ENCODE assay signal across 9 cellular contexts in the genomic region with DNA sequence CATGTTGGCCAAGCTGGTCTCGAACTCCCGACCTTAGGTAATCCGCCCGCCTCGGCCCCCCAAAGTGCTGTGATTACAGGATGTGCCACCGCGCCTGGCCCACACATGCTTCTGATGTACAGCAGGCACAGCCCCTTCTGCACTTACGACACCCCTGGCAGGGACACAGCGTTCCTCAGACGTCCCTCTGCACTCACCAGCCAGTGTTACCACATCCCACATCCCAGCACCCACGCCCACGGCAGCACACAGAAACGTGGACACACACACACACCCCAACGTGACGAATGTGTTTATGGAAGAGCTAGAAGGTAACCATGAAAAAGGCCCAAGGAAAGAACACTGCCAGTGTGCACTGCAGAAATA. TPM values are rescaled to one million over a fixed set of nuclear protein-coding genes. Genes with fewer than 3 reads are reported as not detected.
DNase-seq lines count a peak whose midpoint lies in the region; ATAC-seq, FAIRE-seq and TF ChIP-seq lines count a peak whose summit lies in the region.
"Had no signal": no experiment of that assay in that cellular context is flagged by ENCODE, and none has a peak within 500 bp of the region (broad histone marks: within the 10 kb centered on the region; RNA-seq: fewer than 3 reads in every experiment).

No MANE protein-coding gene starts in this region.

- peak in 5 of 7 experiments; percentile 16 to 60 (median 21) for DNase-seq in CD8-positive, alpha-beta T cell
- DNase-seq in Peyer's patch (peak in 2 of 3 donors; percentile 20 to 53), esophagus muscularis mucosa (ENCODE audit: extremely low spot score) (no peak), pancreas (peak in 1 of 6 donors; percentile 27), COLO668 (lab: John Stamatoyannopoulos, UW; ENCODE audit: unreplicated experiment) (no peak), dermis blood vessel endothelial cell (no peak), iPS-NIHi11 (ENCODE audit: low spot score) (no peak)

- no peaks in the 10 kb centered on the region for H3K27me3 ChIP-seq in CD8-positive, alpha-beta T cell (ENCODE audit: insufficient read depth, low read length)
- no peaks in the 10 kb centered on the region for H3K27me3 ChIP-seq in Peyer's patch
- no peaks in the 10 kb centered on the region for H3K27me3 ChIP-seq in esophagus muscularis mucosa
- no peaks in the 10 kb centered on the region for H3K27me3 ChIP-seq in pancreas

- TF ChIP-seq POLR2A in Peyer's patch (IDR thresholded peaks at IDR 0.05) (no peak), esophagus muscularis mucosa (IDR thresholded peaks at IDR 0.05; ENCODE audit: low read depth) (no peak)

- peak; percentile 30 for ATAC-seq in CD8-positive, alpha-beta T cell
- ATAC-seq in pancreas (peak in 3 of 4 donors; percentile 6 to 24 (median 10)), GM21390 (IDR thresholded peaks at IDR 0.05; ENCODE audit: unreplicated experiment) (no peak)

- 64% methylated on average over 9 of the region's 15 CpGs for WGBS in esophagus muscularis mucosa
- 74% methylated on average over 13 to 15 of the region's 15 CpGs for WGBS in pancreas, 2 donors

- no peaks in the 10 kb centered on the region for H3K36me3 ChIP-seq in CD8-positive, alpha-beta T cell (ENCODE audit: insufficient read depth, low read length)
- H3K36me3 ChIP-seq in Peyer's patch (no peaks in the 10 kb centered on the region), esophagus muscularis mucosa (no peaks in the 10 kb centered on the region), pancreas (no peaks in the 10 kb centered on the region)

- peak overlapping the region; percentile 95 for H3K27ac Mint-ChIP-seq in CD8-positive, alpha-beta T cell

- TF ChIP-seq EP300 in esophagus muscularis mucosa (IDR thresholded peaks at IDR 0.05), result no peak

- H3K4me3 Mint-ChIP-seq in CD8-positive, alpha-beta T cell, result peak overlapping the region; percentile 91

- no peaks in the 10 kb centered on the region for H3K9me3 ChIP-seq in CD8-positive, alpha-beta T cell (ENCODE audit: low read length)
- H3K9me3 ChIP-seq in Peyer's patch (no peaks in the 10 kb centered on the region), esophagus muscularis mucosa (no peaks in the 10 kb centered on the region), pancreas (no peaks in the 10 kb centered on the region)

- H3K9me3 Mint-ChIP-seq in CD8-positive, alpha-beta T cell, result no peaks in the 10 kb centered on the region

- CTCF ChIA-PET in CD8-positive, alpha-beta T cell (lab: Charles Lee), result interaction anchor here (0.7 to 1.3 kb wide), 4 partner anchors 16 to 268 kb away, joined by 3 to 4 read pairs (median 3); no protein-coding TSS in a partner anchor

- peaks cover 18% of the 10 kb centered on the region for H3K4me1 Mint-ChIP-seq in CD8-positive, alpha-beta T cell (ENCODE audit: low read depth)

- no peak for TF ChIP-seq CTCF in CD8-positive, alpha-beta T cell (IDR thresholded peaks at IDR 0.05)
- TF ChIP-seq CTCF in Peyer's patch (IDR thresholded peaks at IDR 0.05) (no peak), esophagus muscularis mucosa (IDR thresholded peaks at IDR 0.05) (no peak), pancreas (IDR thresholded peaks at IDR 0.05) (no peak)

- H3K4me1 ChIP-seq in CD8-positive, alpha-beta T cell (ENCODE audit: insufficient read depth, low read length), result peaks cover 8% of the 10 kb centered on the region
- H3K4me1 ChIP-seq in Peyer's patch (peaks cover 0 to 20% (median 5%) of the 10 kb centered on the region in 4 donors), esophagus muscularis mucosa (peaks cover 9 to 19% (median 16%) of the 10 kb centered on the region in 4 donors), pancreas (peaks cover 0 to 5% (median 0%) of the 10 kb centered on the region in 3 donors)

- peak overlapping the region; percentile 88 for H3K4me3 ChIP-seq in CD8-positive, alpha-beta T cell (ENCODE audit: low read depth, low read length)
- H3K4me3 ChIP-seq in Peyer's patch (peak overlapping the region; percentile 66 to 81 (median 76)), esophagus muscularis mucosa (peak overlapping the region; percentile 74 to 99 (median 82)), pancreas (peak overlapping the region in 2 of 4 donors; percentile 70)

- POLR2A ChIA-PET in CD8-positive, alpha-beta T cell (lab: Charles Lee), result interaction anchor here (0.7 to 2.0 kb wide), 7 partner anchors 10 to 117 kb away, joined by 3 to 6 read pairs (median 4); partner anchors contain the start of genes ITPKA and TYRO3

- intact Hi-C loops in CD8-positive, alpha-beta T cell (cut with DNase I, micrococcal nuclease), result loop anchor here (1.0 to 10.0 kb wide), 12 partner anchors 13 to 730 kb away; partner anchors contain the start of genes GANC (in 2 of the 2), ITPKA (in 2 of the 2), TMEM87A (in 2 of the 2) and INO80 (in 1 of the 2)
- intact Hi-C loops in esophagus muscularis mucosa (cut with DNase I), result no loop called here
- intact Hi-C loops in pancreas (cut with DNase I), result no loop called here

- H3K27me3 Mint-ChIP-seq in CD8-positive, alpha-beta T cell (ENCODE audit: low read depth), result no peaks in the 10 kb centered on the region

- H3K36me3 Mint-ChIP-seq in CD8-positive, alpha-beta T cell, result peaks cover 5% of the 10 kb centered on the region

- peak overlapping the region; percentile 64 for H3K27ac ChIP-seq in CD8-positive, alpha-beta T cell (ENCODE audit: low read depth, low read length)
- peak overlapping the region; percentile 60 to 69 (median 62) for H3K27ac ChIP-seq in Peyer's patch
- H3K27ac ChIP-seq in esophagus muscularis mucosa (replicated peaks in 1 of 4), result peak overlapping the region; percentile 72 to 80 (median 76)
- no peak overlapping the region for H3K27ac ChIP-seq in pancreas

- no peak for FAIRE-seq in pancreas (lab: Jason Lieb, UNC)

RNA-seq across cellular contexts. Expression of gene RPAP1, which starts 0.6 kb away (rescaled TPM):
- total RNA-seq in CD8-positive, alpha-beta T cell, result 10 to 100 TPM; 13.6 to 16.0 TPM
- total RNA-seq in Peyer's patch (10 to 100 TPM; 29.4 to 82.5 (median 48.4) TPM), esophagus muscularis mucosa (10 to 100 TPM; 11.2 to 46.6 (median 28.0) TPM), pancreas (10 to 100 TPM; 11.2 to 24.1 (median 17.8) TPM), dermis blood vessel endothelial cell (35.9 and 68.0 TPM in 2 replicates)
- polyA plus RNA-seq in pancreas, result 10 to 100 TPM; 10.6 to 16.9 TPM

RNA-seq across cellular contexts. Expression of gene TYRO3, which starts 14.4 kb away (rescaled TPM):
- total RNA-seq in CD8-positive, alpha-beta T cell, result under 1 TPM; 0.24 to 0.78 TPM
- total RNA-seq in Peyer's patch, result 10 to 100 TPM in 1 of 4 donors, 1 to 10 TPM in 3; 2.8 to 16.2 (median 6.8) TPM
- total RNA-seq in esophagus muscularis mucosa, result 1 to 10 TPM; 4.6 to 8.7 (median 7.1) TPM
- 10 to 100 TPM in 4 of 6 donors, 1 to 10 TPM in 2; 8.5 to 14.4 (median 11.1) TPM for total RNA-seq in pancreas
- polyA plus RNA-seq in pancreas, result 1 to 10 TPM; 7.3 to 8.1 TPM
- total RNA-seq in dermis blood vessel endothelial cell, result 2.6 and 5.0 TPM in 2 replicates

RNA-seq across cellular contexts. Expression of gene LTK, which starts 31.0 kb away (rescaled TPM):
- total RNA-seq in CD8-positive, alpha-beta T cell, result 10 to 100 TPM; 11.9 to 12.3 TPM
- total RNA-seq in Peyer's patch (10 to 100 TPM in 3 of 4 donors, not detected in 1; 13.8 to 39.0 (median 26.3) TPM), esophagus muscularis mucosa (1 to 10 TPM in 1 of 4 donors, under 1 TPM in 2, not detected in 1; 0.33 to 2.4 (median 0.69) TPM), pancreas (under 1 TPM; 0.17 to 0.41 (median 0.26) TPM), dermis blood vessel endothelial cell (0.09 TPM in 1 of 2 replicates, not detected in the other)
- under 1 TPM; 0.19 to 0.63 TPM for polyA plus RNA-seq in pancreas
- total RNA-seq: lung microvascular endothelial cell had no signal

RNA-seq across cellular contexts. Expression of gene ITPKA, which starts 51.0 kb away (rescaled TPM):
- total RNA-seq in CD8-positive, alpha-beta T cell, result under 1 TPM in 1 of 2 experiments, not detected in 1; 0.50 TPM
- total RNA-seq in Peyer's patch (10 to 100 TPM; 28.9 to 95.6 (median 93.9) TPM), esophagus muscularis mucosa (1 to 10 TPM in 1 of 4 donors, under 1 TPM in 3; 0.83 to 2.5 (median 0.97) TPM), pancreas (1 to 10 TPM in 4 of 6 donors, under 1 TPM in 2; 0.64 to 2.8 (median 1.1) TPM), dermis blood vessel endothelial cell (0.56 and 0.68 TPM in 2 replicates)
- polyA plus RNA-seq in pancreas, result 1 to 10 TPM in 1 of 2 donors, under 1 TPM in 1; 0.84 to 1.3 TPM

Comparison
In these comparisons a context has a peak if more than half of its experiments do, and no peak if none do; other contexts are left out.
1. DNase-seq: peak in CD8-positive, alpha-beta T cell (5 of 7) and Peyer's patch (2 of 3); none in esophagus muscularis mucosa (single experiment), COLO668 (single experiment), dermis blood vessel endothelial cell (single experiment) and iPS-NIHi11 (single experiment).
2. H3K27ac ChIP-seq: peak in CD8-positive, alpha-beta T cell (single experiment), Peyer's patch (4 of 4) and esophagus muscularis mucosa (4 of 4); none in pancreas (0 of 4).
3. intact Hi-C loops: an anchor here in CD8-positive, alpha-beta T cell (1.0 to 10.0 kb wide); none called in esophagus muscularis mucosa and pancreas.